In the genomic region with DNA sequence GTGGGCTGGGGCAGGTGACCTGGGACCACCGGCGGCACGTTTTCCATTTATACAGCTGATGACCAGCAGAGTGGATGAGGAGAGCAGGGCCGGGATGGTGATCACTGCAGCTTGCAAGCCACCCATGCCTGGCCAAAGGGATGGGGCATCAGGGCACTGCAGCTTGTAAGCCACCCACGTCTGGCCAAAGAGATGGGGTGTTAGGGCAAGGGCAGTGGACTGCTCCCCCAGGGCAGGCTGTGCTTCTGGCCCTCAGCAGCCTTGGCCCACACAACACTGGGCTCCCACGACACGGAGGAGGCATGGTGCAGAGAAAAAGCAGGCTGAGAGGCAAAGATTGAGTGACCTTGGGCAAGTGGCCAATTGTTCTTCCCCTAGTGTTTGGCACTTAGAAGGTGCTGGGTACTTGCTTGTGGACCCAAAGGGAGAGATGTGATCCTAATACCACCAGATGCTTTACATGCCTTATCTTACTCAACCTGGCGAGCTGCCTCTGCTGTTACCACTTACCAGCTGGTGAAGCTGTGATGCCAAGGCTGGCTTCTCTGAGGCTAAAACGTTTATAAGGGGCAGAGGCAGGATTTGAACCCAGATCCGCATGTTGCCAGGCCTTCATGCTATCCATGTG, we compare ENCODE assay signal across 17 cellular contexts. TPM values are rescaled to one million over a fixed set of nuclear protein-coding genes. Genes with fewer than 3 reads are reported as not detected.
DNase-seq lines count a peak whose midpoint lies in the region; ATAC-seq, FAIRE-seq and TF ChIP-seq lines count a peak whose summit lies in the region.
"Had no signal": no experiment of that assay in that cellular context is flagged by ENCODE, and none has a peak within 500 bp of the region (broad histone marks: within the 10 kb centered on the region; RNA-seq: fewer than 3 reads in every experiment).

No MANE protein-coding gene starts in this region.

- H3K36me3 ChIP-seq in CD4-positive, alpha-beta memory T cell (ENCODE audit: insufficient read depth, low read length), result no peaks in the 10 kb centered on the region
- H3K36me3 ChIP-seq in GM23248 (ENCODE audit: low read depth) (no peaks in the 10 kb centered on the region), H1 (ENCODE audit: control insufficient read depth in 2 of 4, insufficient read depth in 4 of 4, low read length in 3 of 4) (no peaks in the 10 kb centered on the region), psoas muscle (ENCODE audit: insufficient read depth in 1 of 2, low read depth in 1 of 2) (no peaks in the 10 kb centered on the region)

- H2AFZ ChIP-seq in GM23248 (no peak overlapping the region), H1 (ENCODE audit: low read length) (no peak overlapping the region)

- H4K20me1 ChIP-seq in GM23248 (ENCODE audit: insufficient read depth) (no peaks in the 10 kb centered on the region), H1 (replicated peaks in 1 of 2; ENCODE audit: control insufficient read depth in 1 of 2, insufficient read depth in 2 of 2, low read length in 2 of 2) (no peaks in the 10 kb centered on the region)

- DNase-seq in CD4-positive, alpha-beta memory T cell, result no peak
- DNase-seq in GM23248, result peak; percentile 37
- no peak for DNase-seq in H1 (ENCODE audit: low read depth in 1 of 2, low spot score in 2 of 2)
- no peak for DNase-seq in psoas muscle
- no peak for DNase-seq in iPS-NIHi7 (ENCODE audit: extremely low spot score)
- DNase-seq: CD8-positive, alpha-beta memory T cell; GOT3; NCI-H1436; NCI-H2081 treated with DMSO at 0.1 percent for 48 hours; NCI-H345; NCI-H69; NK-92 treated with Interleukin-12 subunit alpha and Interleukin-12 subunit beta, amount 100 ng/mL, for 24 hours; SHP77 treated with DMSO at 0.1 percent for 48 hours had no signal

- TF ChIP-seq RAD21 in H1 (IDR thresholded peaks at IDR 0.05 in 1 of 2, conservative IDR thresholded peaks at IDR 0.05 in 1 of 2; ENCODE audit: low read depth in 2 of 2, low read length in 2 of 2), result no peak

- H3F3A ChIP-seq in GM23248 (ENCODE audit: insufficient read depth), result no peaks in the 10 kb centered on the region

- H3K23ac ChIP-seq in H1 (ENCODE audit: insufficient read length), result no peak overlapping the region

- CTCF ChIA-PET in CD4-positive, alpha-beta memory T cell (lab: Charles Lee; ENCODE audit: partially characterized antibody), result interaction anchor here (1.3 to 1.6 kb wide), 2 partner anchors 38 to 162 kb away, joined by 3 read pairs; no protein-coding TSS in a partner anchor
- CTCF ChIA-PET in H1 (lab: Charles Lee; ENCODE audit: partially characterized antibody), result interaction anchor here (0.6 to 6.1 kb wide), 8 partner anchors 11 to 229 kb away, joined by 3 to 55 read pairs (median 4); no protein-coding TSS in a partner anchor

- TF ChIP-seq POLR2A in H1 (IDR thresholded peaks at IDR 0.05; ENCODE audit: control extremely low read depth in 1 of 2, low read depth in 2 of 2, low read length in 2 of 2), result no peak

- H3K27me3 Mint-ChIP-seq in CD4-positive, alpha-beta memory T cell, result no peaks in the 10 kb centered on the region

- no peak overlapping the region for H2BK20ac ChIP-seq in H1 (ENCODE audit: low read length)

- H3K79me2 ChIP-seq in GM23248 (ENCODE audit: insufficient read depth) (no peaks in the 10 kb centered on the region), H1 (ENCODE audit: control insufficient read depth in 1 of 2, insufficient read depth in 2 of 2, low read length in 2 of 2) (no peaks in the 10 kb centered on the region)

- no peak overlapping the region for H3K4me3 ChIP-seq in CD4-positive, alpha-beta memory T cell (ENCODE audit: low read length in 2 of 2)
- H3K4me3 ChIP-seq in GM23248, result no peak overlapping the region
- H3K4me3 ChIP-seq in H1 (ENCODE audit: extremely low read depth in 1 of 4, insufficient read depth in 2 of 4, low read depth in 3 of 4, low read length in 4 of 4), result no peak overlapping the region; a peak in 1 of 8 replicates
- H3K4me3 ChIP-seq in psoas muscle, result no peak overlapping the region
- H3K4me3 ChIP-seq: K562 had no signal

- no peak for FAIRE-seq in H1 (lab: Jason Lieb, UNC)
- FAIRE-seq: GM12892, K562 had no signal

- intact Hi-C loops in CD4-positive, alpha-beta memory T cell (cut with micrococcal nuclease), result no loop called here
- intact Hi-C loops in psoas muscle (cut with DNase I), result loop anchor here (5.0 to 10.0 kb wide), 5 partner anchors 39 to 331 kb away; no protein-coding TSS in a partner anchor

- H3K18ac ChIP-seq in H1 (ENCODE audit: extremely low read depth, low read length), result no peak overlapping the region

- no peak overlapping the region for H2BK120ac ChIP-seq in H1 (replicated peaks; ENCODE audit: low read depth, low read length)

- no peak overlapping the region for H3K14ac ChIP-seq in H1 (ENCODE audit: insufficient read length)

- in situ Hi-C loops in GM23248 (cut with MboI), result no loop called here

- peaks cover 22 to 41% (median 29%) of the 10 kb centered on the region in 4 donors for H3K4me1 Mint-ChIP-seq in CD4-positive, alpha-beta memory T cell

- H3K27ac Mint-ChIP-seq in CD4-positive, alpha-beta memory T cell, result peak overlapping the region; percentile 4 to 77 (median 39)

- ATAC-seq in psoas muscle (peak; percentile 41 to 59 (median 45)), HG02623 (IDR thresholded peaks at IDR 0.05; ENCODE audit: unreplicated experiment) (no peak), GM19455 (IDR thresholded peaks at IDR 0.05; ENCODE audit: unreplicated experiment) (no peak)
- ATAC-seq: K562 had no signal

- POLR2A ChIA-PET in CD4-positive, alpha-beta memory T cell (lab: Charles Lee; ENCODE audit: partially characterized antibody), result no interaction called here
- POLR2A ChIA-PET in H1 (lab: Charles Lee; ENCODE audit: partially characterized antibody), result no interaction called here

- no peak for TF ChIP-seq EP300 in H1 (IDR thresholded peaks at IDR 0.05; ENCODE audit: borderline replicate concordance in 1 of 2, low read depth in 2 of 2, low read length in 2 of 2)

- H4K8ac ChIP-seq in H1 (ENCODE audit: extremely low read depth, insufficient read depth, low read length), result no peak overlapping the region

- H4K5ac ChIP-seq in H1 (ENCODE audit: insufficient read length, low read depth, low read length), result no peak overlapping the region

- no peak overlapping the region for H3K4me3 Mint-ChIP-seq in CD4-positive, alpha-beta memory T cell
- H3K4me3 Mint-ChIP-seq: CD8-positive, alpha-beta memory T cell had no signal

- no peak overlapping the region for H2AK5ac ChIP-seq in H1 (ENCODE audit: low read depth, low read length)

- peaks cover 0 to 2% (median 0%) of the 10 kb centered on the region in 8 donors for H3K9me3 Mint-ChIP-seq in CD4-positive, alpha-beta memory T cell
- H3K9me3 Mint-ChIP-seq: CD8-positive, alpha-beta memory T cell had no signal

- H3K27me3 ChIP-seq in CD4-positive, alpha-beta memory T cell (ENCODE audit: insufficient read depth, low read length), result no peaks in the 10 kb centered on the region
- H3K27me3 ChIP-seq in GM23248 (replicated peaks; ENCODE audit: insufficient read depth), result no peaks in the 10 kb centered on the region
- H3K27me3 ChIP-seq in H1 (replicated peaks in 1 of 4; ENCODE audit: control insufficient read depth in 3 of 4, extremely low read depth in 1 of 4, insufficient read depth in 3 of 4, low read length in 3 of 4), result no peaks in the 10 kb centered on the region; a peak in 1 of 7 replicates
- no peaks in the 10 kb centered on the region for H3K27me3 ChIP-seq in psoas muscle (ENCODE audit: insufficient read depth in 3 of 3, low read length in 2 of 3)

- peaks cover 11% of the 10 kb centered on the region for H3K4me1 ChIP-seq in CD4-positive, alpha-beta memory T cell (ENCODE audit: insufficient read depth, low read length)
- H3K4me1 ChIP-seq in GM23248 (ENCODE audit: insufficient read depth) (no peaks in the 10 kb centered on the region), H1 (replicated peaks in 1 of 4; ENCODE audit: control insufficient read depth in 3 of 4, insufficient read depth in 4 of 4, low read length in 3 of 4) (peaks cover 0 to 4% (median 2%) of the 10 kb centered on the region in 4 experiments; a peak in 4 of 7 replicates), psoas muscle (peaks cover 42% of the 10 kb centered on the region)

- H2BK5ac ChIP-seq in H1 (ENCODE audit: low read depth, low read length), result no peak overlapping the region

- peak overlapping the region; percentile 50; the same call in 1 of the 2 replicates for H2BK12ac ChIP-seq in H1 (ENCODE audit: low read depth, low read length)

- H4K91ac ChIP-seq in H1 (replicated peaks; ENCODE audit: insufficient read length, low read length), result no peak overlapping the region

- no peaks in the 10 kb centered on the region for H3K9me3 ChIP-seq in CD4-positive, alpha-beta memory T cell (ENCODE audit: control insufficient read depth in 1 of 2, low read length in 2 of 2)
- H3K9me3 ChIP-seq in GM23248 (ENCODE audit: low read depth), result no peaks in the 10 kb centered on the region
- H3K9me3 ChIP-seq in H1 (ENCODE audit: insufficient read depth in 2 of 2, low read depth in 1 of 2, low read length in 1 of 2), result no peaks in the 10 kb centered on the region
- no peaks in the 10 kb centered on the region for H3K9me3 ChIP-seq in psoas muscle

- H3K4me2 ChIP-seq in GM23248 (ENCODE audit: unreplicated experiment) (no peak overlapping the region), H1 (ENCODE audit: insufficient read depth in 1 of 2, low read depth in 2 of 2, low read length in 2 of 2) (no peak overlapping the region)

- H2BK15ac ChIP-seq in H1 (ENCODE audit: low read length), result no peak overlapping the region

- H3K27ac ChIP-seq in CD4-positive, alpha-beta memory T cell (ENCODE audit: low read depth, low read length), result no peak overlapping the region
- no peak overlapping the region for H3K27ac ChIP-seq in GM23248
- no peak overlapping the region for H3K27ac ChIP-seq in H1 (ENCODE audit: low read depth, low read length)
- peak overlapping the region; percentile 46 for H3K27ac ChIP-seq in psoas muscle

- H3K4ac ChIP-seq in H1 (replicated peaks; ENCODE audit: insufficient read length, low read depth, low read length), result no peak overlapping the region

- no peaks in the 10 kb centered on the region; the same call in 1 of the 2 replicates for H3K23me2 ChIP-seq in H1 (ENCODE audit: low read depth, low read length)

- peaks cover 5% of the 10 kb centered on the region in 2 donors for H3K36me3 Mint-ChIP-seq in CD4-positive, alpha-beta memory T cell

- no peaks in the 10 kb centered on the region for H3K9me2 ChIP-seq in GM23248 (ENCODE audit: insufficient read depth)

- WGBS in GM23248 (ENCODE audit: low coverage in 1 of 2, low lambda C conversion rate in 2 of 2, missing lambda C conversion rate in 2 of 2), 2 experiments, result 63 to 66% methylated on average over 10 of the region's 10 CpGs
- WGBS in H1 (ENCODE audit: extremely low coverage in 1 of 2, insufficient coverage in 1 of 2, insufficient read length in 1 of 2, insufficient replicate concordance in 2 of 2, low coverage in 1 of 2, low lambda C conversion rate in 2 of 2, missing lambda C conversion rate in 1 of 2), 2 experiments, result 80% methylated on average over 10 of the region's 10 CpGs; no CpG with 5 or more reads in 1 of the 2 experiments
- 54 to 68% (median 59%) methylated on average over 10 of the region's 10 CpGs for WGBS in psoas muscle, 3 donors

- TF ChIP-seq CTCF in H1 (IDR thresholded peaks at IDR 0.05; ENCODE audit: control extremely low read depth in 1 of 3, insufficient read depth in 1 of 3, low read depth in 1 of 3, low read length in 3 of 3) (no peak), psoas muscle (IDR thresholded peaks at IDR 0.05) (no peak)

- H3K79me1 ChIP-seq in H1 (ENCODE audit: low read depth, low read length), result no peaks in the 10 kb centered on the region

- H3K56ac ChIP-seq in H1 (replicated peaks; ENCODE audit: insufficient read length, low read depth, low read length), result no peak overlapping the region

- no peak overlapping the region for H3K9ac ChIP-seq in GM23248
- H3K9ac ChIP-seq in H1 (replicated peaks in 1 of 4; ENCODE audit: extremely low read depth in 1 of 4, low read depth in 3 of 4, low read length in 3 of 4), result no peak overlapping the region

RNA-seq across cellular contexts. Expression of a gene that starts 48.3 kb away (rescaled TPM):
- total RNA-seq in CD4-positive, alpha-beta memory T cell, result 10 to 100 TPM; 20.0 to 26.2 TPM
- 1 to 10 TPM; 7.2 to 7.6 TPM for polyA plus RNA-seq in CD4-positive, alpha-beta memory T cell
- 2.0 and 2.6 TPM in 2 replicates for total RNA-seq in GM23248 (2014; rRNA removed; shearing (Covaris generic))
- polyA plus RNA-seq in GM23248 (2016; fragmentation: Nextera tagmentation; extraction: Ambion mirVana), result 1.5 and 2.0 TPM in 2 replicates
- 10.3 and 10.8 TPM in 2 replicates for total RNA-seq in H1 (2021; fragmentation: NEBNext Ultra II Directional; extraction: Animal tissue kit (Norgen Biotek cat#: 25700))
- 6.3 and 8.7 TPM in 2 replicates for polyA plus RNA-seq in H1 (2011; rRNA removed)
- polyA plus RNA-seq in H1 (2011; cell fraction: cytosol; rRNA removed), result 4.8 TPM
- 10.4 TPM for polyA plus RNA-seq in H1 (2011; cell fraction: nucleus; rRNA removed)
- 4.7 to 9.1 TPM (median 6.6 TPM) in 4 replicates for polyA plus RNA-seq in H1 (2012, experiment 1 of 2)
- polyA plus RNA-seq in H1 (2012, experiment 2 of 2), result 6.2 TPM
- 5.7 TPM for polyA plus RNA-seq in H1 (2013, experiment 1 of 2)
- 5.1 TPM for polyA plus RNA-seq in H1 (2013, experiment 2 of 2)
- polyA minus RNA-seq in H1 (2011; rRNA and poly(A)+ RNA removed), result 4.0 and 5.2 TPM in 2 replicates
- 4.5 TPM for polyA minus RNA-seq in H1 (2011; cell fraction: cytosol; rRNA and poly(A)+ RNA removed)
- polyA minus RNA-seq in H1 (2011; cell fraction: nucleus; rRNA and poly(A)+ RNA removed), result 6.0 TPM
- total RNA-seq in psoas muscle, result 10 to 100 TPM in 2 of 4 donors, 1 to 10 TPM in 2; 4.3 to 14.2 (median 9.4) TPM
- polyA plus RNA-seq in psoas muscle, result 1 to 10 TPM; 4.0 to 6.9 (median 4.4) TPM

RNA-seq across cellular contexts. Expression of a gene that starts 52.6 kb away (rescaled TPM):
- total RNA-seq in CD4-positive, alpha-beta memory T cell, result 1 to 10 TPM; 6.9 to 8.0 TPM
- 1 to 10 TPM; 5.4 to 6.7 TPM for polyA plus RNA-seq in CD4-positive, alpha-beta memory T cell
- 1.5 and 4.4 TPM in 2 replicates for total RNA-seq in GM23248 (2014; rRNA removed; shearing (Covaris generic))
- 2.8 and 4.4 TPM in 2 replicates for polyA plus RNA-seq in GM23248 (2016; fragmentation: Nextera tagmentation; extraction: Ambion mirVana)
- 0.21 and 0.22 TPM in 2 replicates for total RNA-seq in H1 (2021; fragmentation: NEBNext Ultra II Directional; extraction: Animal tissue kit (Norgen Biotek cat#: 25700))
- polyA plus RNA-seq in H1 (2011; rRNA removed), result 0.82 and 0.91 TPM in 2 replicates
- polyA plus RNA-seq in H1 (2011; cell fraction: cytosol; rRNA removed), result 0.75 TPM
- 1.9 TPM for polyA plus RNA-seq in H1 (2011; cell fraction: nucleus; rRNA removed)
- polyA plus RNA-seq in H1 (2012, experiment 1 of 2), result 0.29 to 0.92 TPM (median 0.46 TPM) in 4 replicates
- 0.56 TPM for polyA plus RNA-seq in H1 (2012, experiment 2 of 2)
- polyA plus RNA-seq in H1 (2013, experiment 1 of 2), result 0.51 TPM
- polyA plus RNA-seq in H1 (2013, experiment 2 of 2), result 0.37 TPM
- polyA minus RNA-seq in H1 (2011; rRNA and poly(A)+ RNA removed), result 0.66 and 4.2 TPM in 2 replicates
- polyA minus RNA-seq in H1 (2011; cell fraction: cytosol; rRNA and poly(A)+ RNA removed), result 1.4 TPM
- polyA minus RNA-seq in H1 (2011; cell fraction: nucleus; rRNA and poly(A)+ RNA removed), result 3.4 TPM
- 1 to 10 TPM in 2 of 4 donors, under 1 TPM in 2; 0.17 to 3.5 (median 1.1) TPM for total RNA-seq in psoas muscle
- polyA plus RNA-seq in psoas muscle, result 1 to 10 TPM in 1 of 3 donors, under 1 TPM in 2; 0.25 to 1.7 (median 0.61) TPM

Comparison
In these comparisons a context has a peak if more than half of its experiments do, and no peak if none do; other contexts are left out.
1. ATAC-seq: peak in psoas muscle (4 of 4); none in HG02623 (single experiment) and GM19455 (single experiment).